In the genomic region with DNA sequence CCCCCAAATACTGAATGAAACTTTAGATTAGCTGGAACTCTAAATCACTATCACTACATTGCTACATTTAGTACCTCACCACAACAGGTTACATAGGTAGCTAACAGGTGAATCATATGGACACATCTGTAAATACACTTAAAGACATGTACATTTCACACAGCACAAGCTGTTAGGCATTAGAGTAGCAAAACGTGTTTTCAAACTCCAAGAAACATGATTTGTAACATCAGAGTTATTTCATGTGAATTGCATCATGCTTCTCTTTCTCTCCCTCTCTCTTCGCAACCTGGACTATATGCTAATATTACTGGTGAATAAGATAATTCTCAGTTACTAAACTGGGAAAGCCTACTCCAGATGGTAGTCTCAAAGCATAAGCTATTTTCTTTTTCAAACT, we compare ENCODE assay signal across 17 cellular contexts. TPM values are rescaled to one million over a fixed set of nuclear protein-coding genes. Genes with fewer than 3 reads are reported as not detected.
DNase-seq lines count a peak whose midpoint lies in the region; ATAC-seq, FAIRE-seq and TF ChIP-seq lines count a peak whose summit lies in the region.
"Had no signal": no experiment of that assay in that cellular context is flagged by ENCODE, and none has a peak within 500 bp of the region (broad histone marks: within the 10 kb centered on the region; RNA-seq: fewer than 3 reads in every experiment).

No MANE protein-coding gene starts in this region.

- TF ChIP-seq CTCF in AG09309 (IDR thresholded peaks at IDR 0.05; ENCODE audit: control insufficient read depth, insufficient read depth, low read depth, low read length, missing control alignments) (no peak), coronary artery (IDR thresholded peaks at IDR 0.05) (no peak)

- no peak for ATAC-seq in activated naive CD8-positive, alpha-beta T cell treated with anti-CD3 and anti-CD28 coated beads, Interleukin-2, amount 50 U/mL, for 24 hours
- no peak for ATAC-seq in activated T-helper 17 cell treated with anti-CD3 and anti-CD28 coated beads, Interleukin-2, amount 50 U/mL, for 72 hours (replicated peaks)
- ATAC-seq: CD8-positive, alpha-beta T cell; effector memory CD8-positive, alpha-beta T cell; stimulated activated naive B cell treated with anti-CD40 and anti-IgM and Interleukin-4, amounts not matched to agents 10 μg/mL and 1 μg/mL and 100 μg/mL, for 72 hours had no signal

- peak overlapping the region; percentile 56 for H3K27ac Mint-ChIP-seq in activated naive CD8-positive, alpha-beta T cell treated with anti-CD3 and anti-CD28 coated beads, Interleukin-2, amount 50 U/mL, for 24 hours
- H3K27ac Mint-ChIP-seq in activated T-helper 17 cell treated with anti-CD3 and anti-CD28 coated beads, Interleukin-2, amount 50 U/mL, for 72 hours, result no peak overlapping the region
- H3K27ac Mint-ChIP-seq: CD8-positive, alpha-beta T cell; stimulated activated naive B cell treated with anti-CD40 and anti-IgM and Interleukin-4, amounts not matched to agents 10 μg/mL and 1 μg/mL and 100 μg/mL, for 72 hours; T-helper 1 cell treated with Interleukin-12 subunit alpha and Interleukin-12 subunit beta and Interleukin-4 antibody, amounts not matched to agents 30 μg/mL and 1 μg/mL, for 36 hours had no signal

- no peaks in the 10 kb centered on the region for H4K20me1 ChIP-seq in GM23248 (ENCODE audit: insufficient read depth)

- peaks cover 20% of the 10 kb centered on the region for H3K36me3 ChIP-seq in GM23248 (ENCODE audit: low read depth)
- H3K36me3 ChIP-seq: ovary had no signal

- no peaks in the 10 kb centered on the region for H3K9me3 ChIP-seq in GM23248 (ENCODE audit: low read depth)
- H3K9me3 ChIP-seq: ovary had no signal

- WGBS in GM23248 (ENCODE audit: low coverage in 1 of 2, low lambda C conversion rate in 2 of 2, missing lambda C conversion rate in 2 of 2), 2 experiments, result 50 to 53% methylated on average over 2 of the region's 2 CpGs

- H3K4me3 Mint-ChIP-seq in activated naive CD8-positive, alpha-beta T cell treated with anti-CD3 and anti-CD28 coated beads, Interleukin-2, amount 50 U/mL, for 24 hours, result no peak overlapping the region
- no peak overlapping the region for H3K4me3 Mint-ChIP-seq in activated T-helper 17 cell treated with anti-CD3 and anti-CD28 coated beads, Interleukin-2, amount 50 U/mL, for 72 hours
- H3K4me3 Mint-ChIP-seq: CD8-positive, alpha-beta T cell; effector memory CD8-positive, alpha-beta T cell; stimulated activated naive B cell treated with anti-CD40 and anti-IgM and Interleukin-4, amounts not matched to agents 10 μg/mL and 1 μg/mL and 100 μg/mL, for 72 hours; T-helper 1 cell treated with Interleukin-12 subunit alpha and Interleukin-12 subunit beta and Interleukin-4 antibody, amounts not matched to agents 30 μg/mL and 1 μg/mL, for 36 hours had no signal

- H3K27ac ChIP-seq in GM23248 (peak overlapping the region; percentile 66), coronary artery (no peak overlapping the region)
- H3K27ac ChIP-seq: ovary had no signal

- in situ Hi-C loops in GM23248 (cut with MboI), result no loop called here

- peaks cover 28% of the 10 kb centered on the region for H3K4me1 ChIP-seq in GM23248 (ENCODE audit: insufficient read depth)

- FAIRE-seq in islet of Langerhans (lab: Jason Lieb, UNC), result peak; percentile 45

- no peak overlapping the region for H3K4me3 ChIP-seq in AG09309 (ENCODE audit: control insufficient read depth, low read depth, low read length)
- H3K4me3 ChIP-seq in GM23248, result peak overlapping the region; percentile 17; the same call in 1 of the 2 replicates
- no peak overlapping the region for H3K4me3 ChIP-seq in coronary artery
- H3K4me3 ChIP-seq: ovary had no signal

- peaks cover 3% of the 10 kb centered on the region for H3K27me3 Mint-ChIP-seq in activated naive CD8-positive, alpha-beta T cell treated with anti-CD3 and anti-CD28 coated beads, Interleukin-2, amount 50 U/mL, for 24 hours
- H3K27me3 Mint-ChIP-seq in activated T-helper 17 cell treated with anti-CD3 and anti-CD28 coated beads, Interleukin-2, amount 50 U/mL, for 72 hours, result no peaks in the 10 kb centered on the region
- H3K27me3 Mint-ChIP-seq: effector memory CD8-positive, alpha-beta T cell; stimulated activated naive B cell treated with anti-CD40 and anti-IgM and Interleukin-4, amounts not matched to agents 10 μg/mL and 1 μg/mL and 100 μg/mL, for 72 hours had no signal

- peaks cover 56% of the 10 kb centered on the region for H3K4me1 Mint-ChIP-seq in activated naive CD8-positive, alpha-beta T cell treated with anti-CD3 and anti-CD28 coated beads, Interleukin-2, amount 50 U/mL, for 24 hours
- H3K4me1 Mint-ChIP-seq in activated T-helper 17 cell treated with anti-CD3 and anti-CD28 coated beads, Interleukin-2, amount 50 U/mL, for 72 hours, result peaks cover 25% of the 10 kb centered on the region

- peak overlapping the region; percentile 62 for H3K4me2 ChIP-seq in GM23248 (ENCODE audit: unreplicated experiment)

- no peaks in the 10 kb centered on the region for H3K9me2 ChIP-seq in GM23248 (ENCODE audit: insufficient read depth)

- H3K27me3 ChIP-seq in GM23248 (replicated peaks; ENCODE audit: insufficient read depth), result no peaks in the 10 kb centered on the region
- H3K27me3 ChIP-seq: ovary had no signal

- H3K9ac ChIP-seq in GM23248, result peak overlapping the region; percentile 60

- peaks cover 85% of the 10 kb centered on the region for H3K79me2 ChIP-seq in GM23248 (ENCODE audit: insufficient read depth)

- peak overlapping the region; percentile 34; the same call in 1 of the 2 replicates for H2AFZ ChIP-seq in GM23248

- DNase-seq in AG09309 (ENCODE audit: low read depth), result peak; percentile 29
- DNase-seq in GM23248, result peak; percentile 61
- no peak for DNase-seq in activated naive CD8-positive, alpha-beta T cell treated with anti-CD3 and anti-CD28 coated beads, Interleukin-2, amount 50 U/mL, for 24 hours
- DNase-seq in SKM-1 treated with dmso at 0.1 percent for 144 hours (lab: John Stamatoyannopoulos, UW; ENCODE audit: unreplicated experiment), result no peak
- DNase-seq in NCI-H774 (lab: John Stamatoyannopoulos, UW), result no peak
- DNase-seq in coronary artery (ENCODE audit: low spot score), result no peak
- DNase-seq: amniotic stem cell; CD8-positive, alpha-beta T cell; effector memory CD8-positive, alpha-beta T cell; GOT3; NCI-H1417 treated with DMSO at 0.1 percent for 48 hours; ovary; stimulated activated CD4-positive, alpha-beta T cell treated with anti-CD3 and anti-CD28 coated beads, Interleukin-1b, Interleukin-23, amount 100 ng/mL, for 48 hours; stimulated activated naive B cell treated with anti-CD40 and anti-IgM and Interleukin-4, amounts not matched to agents 10 μg/mL and 1 μg/mL and 100 μg/mL, for 72 hours had no signal

- peaks cover 9% of the 10 kb centered on the region; the same call in 1 of the 2 replicates for H3F3A ChIP-seq in GM23248 (ENCODE audit: insufficient read depth)

- H3K36me3 Mint-ChIP-seq in activated naive CD8-positive, alpha-beta T cell treated with anti-CD3 and anti-CD28 coated beads, Interleukin-2, amount 50 U/mL, for 24 hours (ENCODE audit: low read depth), result peaks cover 20% of the 10 kb centered on the region
- H3K36me3 Mint-ChIP-seq in activated T-helper 17 cell treated with anti-CD3 and anti-CD28 coated beads, Interleukin-2, amount 50 U/mL, for 72 hours (ENCODE audit: low read depth), result peaks cover 66% of the 10 kb centered on the region

- H3K9me3 Mint-ChIP-seq in activated naive CD8-positive, alpha-beta T cell treated with anti-CD3 and anti-CD28 coated beads, Interleukin-2, amount 50 U/mL, for 24 hours, result no peaks in the 10 kb centered on the region
- H3K9me3 Mint-ChIP-seq in activated T-helper 17 cell treated with anti-CD3 and anti-CD28 coated beads, Interleukin-2, amount 50 U/mL, for 72 hours, result no peaks in the 10 kb centered on the region
- H3K9me3 Mint-ChIP-seq: CD8-positive, alpha-beta T cell; effector memory CD8-positive, alpha-beta T cell; T-helper 1 cell treated with Interleukin-12 subunit alpha and Interleukin-12 subunit beta and Interleukin-4 antibody, amounts not matched to agents 30 μg/mL and 1 μg/mL, for 36 hours had no signal

RNA-seq across cellular contexts. Expression of gene SEL1L, which starts 4.3 kb away (rescaled TPM):
- total RNA-seq in GM23248 (2014; rRNA removed; shearing (Covaris generic)), result 69.2 TPM in 2 replicates
- 47.8 and 49.4 TPM in 2 replicates for polyA plus RNA-seq in GM23248 (2016; fragmentation: Nextera tagmentation; extraction: Ambion mirVana)
- 10 to 100 TPM; 58.7 to 69.8 TPM for total RNA-seq in activated T-helper 17 cell treated with anti-CD3 and anti-CD28 coated beads, Interleukin-2, amount 50 U/mL, for 72 hours

Comparison
In these comparisons a context has a peak if more than half of its experiments do, and no peak if none do; other contexts are left out.
1. DNase-seq: peak in AG09309 (single experiment) and GM23248 (single experiment); none in activated naive CD8-positive, alpha-beta T cell treated with anti-CD3 and anti-CD28 coated beads, Interleukin-2, amount 50 U/mL, for 24 hours (single experiment), SKM-1 treated with dmso at 0.1 percent for 144 hours (single experiment), NCI-H774 (single experiment) and coronary artery (single experiment).